ENCODE assay signal across 18 cellular contexts in genomic region chr2:69166812-69167468, GRCh38.
A peak's percentile ranks its signal among the peaks of the same experiment; 100 is the strongest.
DNase-seq lines count a peak whose midpoint lies in the region; FAIRE-seq and TF ChIP-seq lines count a peak whose summit lies in the region.
"Had no signal": no experiment of that assay in that cellular context is flagged by ENCODE, and none has a peak within 500 bp of the region (broad histone marks: within the 10 kb centered on the region; RNA-seq: fewer than 3 reads in every experiment).

No MANE protein-coding gene starts in this region.

- DNase-seq in HuH-7.5 (ENCODE audit: low spot score) (peak; percentile 23), NCI-H345 (lab: John Stamatoyannopoulos, UW) (peak; percentile 26), glutamatergic neuron (no peak), posterior vena cava (ENCODE audit: low spot score) (peak; percentile 85), T-helper 1 cell (no peak), RCC 7860 (ENCODE audit: low spot score) (no peak), activated gamma-delta T cell treated with Interleukin-2 at 50 U/mL for 16 hours (no peak)
- DNase-seq: activated CD4-positive, alpha-beta T cell treated with anti-CD3 and anti-CD28 coated beads for 1 hour; foreskin keratinocyte; NCI-H1694 treated with DMSO at 0.1 percent for 48 hours; NCI-H524 treated with DMSO at 0.1 percent for 48 hours; sigmoid colon; T-helper 2 cell had no signal

- H3K9me3 Mint-ChIP-seq in glutamatergic neuron (ENCODE audit: unreplicated experiment): peaks cover 4% of the 10 kb centered on the region
- H3K9me3 Mint-ChIP-seq: activated T-helper 2 cell treated with anti-CD3 and anti-CD28 coated beads, Interferon-gamma antibody, Interleukin-2, Interleukin-4, amounts not matched to agents 10 μg/mL and 5 μg/mL and 100 μg/mL, durations not matched to agents 14 hours and 24 hours and 36 hours had no signal

- H3K36me3 Mint-ChIP-seq in glutamatergic neuron (ENCODE audit: unreplicated experiment): peaks cover 12% of the 10 kb centered on the region

- FAIRE-seq in RCC 7860 (lab: Jason Lieb, UNC): no peak
- FAIRE-seq: colon, endothelial cell of umbilical vein, H1 had no signal

- H3K27me3 Mint-ChIP-seq in glutamatergic neuron (ENCODE audit: unreplicated experiment): peaks cover 6% of the 10 kb centered on the region

- intact Hi-C loops in posterior vena cava (cut with DNase I): loop anchor here (10.0 kb wide), 2 partner anchors 92 to 138 kb away; no protein-coding TSS in a partner anchor

- peaks cover 46% of the 10 kb centered on the region for H3K4me1 Mint-ChIP-seq in glutamatergic neuron (ENCODE audit: low read depth, unreplicated experiment)

- no peak for TF ChIP-seq CTCF in glutamatergic neuron (IDR thresholded peaks at IDR 0.05; ENCODE audit: partially characterized antibody, unreplicated experiment)

- no peak overlapping the region for H3K27ac Mint-ChIP-seq in glutamatergic neuron (ENCODE audit: unreplicated experiment)
- H3K27ac Mint-ChIP-seq: activated T-helper 2 cell treated with anti-CD3 and anti-CD28 coated beads, Interferon-gamma antibody, Interleukin-2, Interleukin-4, amounts not matched to agents 10 μg/mL and 5 μg/mL and 100 μg/mL, durations not matched to agents 14 hours and 24 hours and 36 hours; B cell had no signal

- peak overlapping the region; percentile 56 for H3K4me3 Mint-ChIP-seq in glutamatergic neuron (ENCODE audit: unreplicated experiment)
- H3K4me3 Mint-ChIP-seq: B cell had no signal

Comparison
In these comparisons a context has a peak if more than half of its experiments do, and no peak if none do; other contexts are left out.
1. DNase-seq: peak in HuH-7.5 (single experiment), NCI-H345 (single experiment) and posterior vena cava (single experiment); none in glutamatergic neuron (single experiment), T-helper 1 cell (0 of 5), RCC 7860 (single experiment) and activated gamma-delta T cell treated with Interleukin-2 at 50 U/mL for 16 hours (single experiment).